19 cellular contexts compared by ENCODE assay signal in genomic region chr1:44637590-44638411, GRCh38. TPM values are rescaled to one million over a fixed set of nuclear protein-coding genes. Genes with fewer than 3 reads are reported as not detected.
DNase-seq lines count a peak whose midpoint lies in the region; ATAC-seq and TF ChIP-seq lines count a peak whose summit lies in the region.
"Had no signal": no experiment of that assay in that cellular context is flagged by ENCODE, and none has a peak within 500 bp of the region (broad histone marks: within the 10 kb centered on the region; RNA-seq: fewer than 3 reads in every experiment).

No MANE protein-coding gene starts in this region.

- H3K79me2 ChIP-seq in H9 (ENCODE audit: insufficient read depth, low read length), result no peaks in the 10 kb centered on the region
- H3K79me2 ChIP-seq: parathyroid adenoma had no signal

- no peak overlapping the region for H2BK20ac ChIP-seq in H9 (ENCODE audit: low read depth, low read length, poor library complexity, severe bottlenecking)

- H3K4me3 Mint-ChIP-seq in nephron (peak overlapping the region in 2 of 3 experiments; percentile 47 to 56), endothelial cell (ENCODE audit: unreplicated experiment) (no peak overlapping the region), H9 (no peak overlapping the region)
- H3K4me3 Mint-ChIP-seq: activated CD4-positive, alpha-beta memory T cell treated with anti-CD3 and anti-CD28 coated beads, Interleukin-2, amount 10 ng/mL, durations not matched to agents 7 days and 5 days had no signal

- H4K5ac ChIP-seq in H9 (ENCODE audit: insufficient read length, low read depth, low read length), result no peak overlapping the region

- no peak overlapping the region for H4K91ac ChIP-seq in H9 (ENCODE audit: insufficient read length, low read depth, low read length)

- in situ Hi-C loops in transverse colon (cut with MboI; ENCODE audit: low pct_ligation_motif_present in 1 of 4, low pct_unique_long_range_greater_than_20kb in 1 of 4, low sequenced_read_pairs in 3 of 4), result no loop called here

- H3K9me3 Mint-ChIP-seq in nephron (no peaks in the 10 kb centered on the region), endothelial cell (ENCODE audit: unreplicated experiment) (no peaks in the 10 kb centered on the region), H9 (no peaks in the 10 kb centered on the region)
- H3K9me3 Mint-ChIP-seq: activated CD4-positive, alpha-beta memory T cell treated with anti-CD3 and anti-CD28 coated beads, Interleukin-2, amount 10 ng/mL, durations not matched to agents 7 days and 5 days; CD4-positive, CD25-positive, alpha-beta regulatory T cell had no signal

- no peak for ATAC-seq in GM19397 (IDR thresholded peaks at IDR 0.05; ENCODE audit: unreplicated experiment)
- ATAC-seq: left lobe of liver; stimulated activated naive CD8-positive, alpha-beta T cell treated with anti-CD3 and anti-CD28 coated beads, Interleukin-15, Interleukin-2, amounts not matched to agents 100 U/mL and 50 U/mL, for 24 hours had no signal

- H3K4me3 ChIP-seq in cardiac muscle cell (no peak overlapping the region), adrenal gland (no peak overlapping the region), transverse colon (no peak overlapping the region)

- H3K4me2 ChIP-seq in H9 (ENCODE audit: insufficient read depth, insufficient read length, low read length), result no peak overlapping the region

- peaks cover 37% of the 10 kb centered on the region for H3K4me1 ChIP-seq in cardiac muscle cell (ENCODE audit: low read depth)
- H3K4me1 ChIP-seq in adrenal gland (replicated peaks in 1 of 2), result peaks cover 7 to 63% of the 10 kb centered on the region in 2 donors
- peaks cover 12 to 35% (median 25%) of the 10 kb centered on the region in 4 donors for H3K4me1 ChIP-seq in transverse colon
- H3K4me1 ChIP-seq in H9 (ENCODE audit: insufficient read depth, low read length), result no peaks in the 10 kb centered on the region
- H3K4me1 ChIP-seq: parathyroid adenoma had no signal

- TF ChIP-seq EP300 in transverse colon (IDR thresholded peaks at IDR 0.05; ENCODE audit: low read depth), result no peak

- no peak overlapping the region for H3T11ph ChIP-seq in H9 (ENCODE audit: low read length)

- no peak overlapping the region for H3K4ac ChIP-seq in H9 (ENCODE audit: low read depth, low read length)

- peaks cover 4% of the 10 kb centered on the region for H3K79me1 ChIP-seq in H9 (ENCODE audit: insufficient read depth, low read depth, low read length, poor library complexity, severe bottlenecking)

- H3K27me3 Mint-ChIP-seq in nephron (ENCODE audit: low read depth) (peaks cover 3% of the 10 kb centered on the region), endothelial cell (ENCODE audit: unreplicated experiment) (peaks cover 15% of the 10 kb centered on the region), H9 (ENCODE audit: low read depth) (no peaks in the 10 kb centered on the region)
- H3K27me3 Mint-ChIP-seq: activated CD4-positive, alpha-beta memory T cell treated with anti-CD3 and anti-CD28 coated beads, Interleukin-2, amount 10 ng/mL, durations not matched to agents 7 days and 5 days; CD4-positive, CD25-positive, alpha-beta regulatory T cell had no signal

- H3K27ac Mint-ChIP-seq in nephron, result peak overlapping the region in 1 of 3 experiments; percentile 50
- H3K27ac Mint-ChIP-seq in endothelial cell (ENCODE audit: unreplicated experiment), result no peak overlapping the region
- H3K27ac Mint-ChIP-seq in H9, result peak overlapping the region in 1 of 3 experiments; percentile 53; a peak in 1 of 7 replicates
- H3K27ac Mint-ChIP-seq: activated CD4-positive, alpha-beta memory T cell treated with anti-CD3 and anti-CD28 coated beads, Interleukin-2, amount 10 ng/mL, durations not matched to agents 7 days and 5 days; CD4-positive, CD25-positive, alpha-beta regulatory T cell had no signal

- H3K27ac ChIP-seq in cardiac muscle cell (peak overlapping the region; percentile 70), adrenal gland (peak overlapping the region in 2 of 5 donors; percentile 0 to 57), transverse colon (peak overlapping the region; percentile 23 to 74 (median 62)), H9 (ENCODE audit: insufficient read length, low read depth, low read length) (no peak overlapping the region)
- H3K27ac ChIP-seq: parathyroid adenoma had no signal

- DNase-seq in cardiac muscle cell (ENCODE audit: low read depth in 1 of 2, low spot score in 1 of 2) (peak in 1 of 2 donors; percentile 69), cardiac septum (ENCODE audit: low spot score) (no peak), adrenal gland (peak in 5 of 7 donors; percentile 49 to 76 (median 61)), transverse colon (no peak), endothelial cell (ENCODE audit: low spot score) (no peak), H9 (no peak)
- DNase-seq: activated CD4-positive, alpha-beta memory T cell treated with anti-CD3 and anti-CD28 coated beads, Interleukin-2, amount 10 ng/mL, durations not matched to agents 7 days and 5 days; CD4-positive, CD25-positive, alpha-beta regulatory T cell; central memory CD4-positive, alpha-beta T cell; DMS53; effector memory CD4-positive, alpha-beta T cell; KBM-7; NCI-H1048; stimulated activated naive CD8-positive, alpha-beta T cell treated with anti-CD3 and anti-CD28 coated beads, Interleukin-15, Interleukin-2, amounts not matched to agents 100 U/mL and 50 U/mL, for 24 hours; SW 1271 had no signal

- no peak overlapping the region for H3K56ac ChIP-seq in H9 (ENCODE audit: insufficient read length, low read depth, low read length)

- no peak overlapping the region for H2BK120ac ChIP-seq in H9 (ENCODE audit: low read depth, low read length, poor library complexity, severe bottlenecking)

- no peak overlapping the region for H2BK12ac ChIP-seq in H9 (ENCODE audit: insufficient read length, low read depth, low read length)

- peaks cover under 1% of the 10 kb centered on the region for H3K23me2 ChIP-seq in H9 (ENCODE audit: insufficient read length, low read depth, low read length, poor library complexity, severe bottlenecking)

- peaks cover 67% of the 10 kb centered on the region for H3K4me1 Mint-ChIP-seq in nephron
- peaks cover 19% of the 10 kb centered on the region for H3K4me1 Mint-ChIP-seq in endothelial cell (ENCODE audit: unreplicated experiment)
- H3K4me1 Mint-ChIP-seq in H9, result peaks cover 8 to 10% of the 10 kb centered on the region in 2 experiments

- no peak for TF ChIP-seq CTCF in cardiac muscle cell (IDR thresholded peaks at IDR 0.05; ENCODE audit: low read depth, low read length)
- TF ChIP-seq CTCF in adrenal gland (IDR thresholded peaks at IDR 0.05), result no peak
- TF ChIP-seq CTCF in nephron (IDR thresholded peaks at IDR 0.05; ENCODE audit: unreplicated experiment in 3 of 3), result no peak
- no peak for TF ChIP-seq CTCF in transverse colon (IDR thresholded peaks at IDR 0.05)
- no peak for TF ChIP-seq CTCF in endothelial cell (IDR thresholded peaks at IDR 0.05; ENCODE audit: unreplicated experiment)
- TF ChIP-seq CTCF in H9 (conservative IDR thresholded peaks at IDR 0.05), result no peak

- H2BK15ac ChIP-seq in H9 (ENCODE audit: low read depth, low read length), result no peak overlapping the region

- H3K36me3 Mint-ChIP-seq in nephron (ENCODE audit: low read depth) (peaks cover 84% of the 10 kb centered on the region), endothelial cell (ENCODE audit: low read depth, unreplicated experiment) (peaks cover 64% of the 10 kb centered on the region), H9 (ENCODE audit: insufficient read depth in 1 of 3, low read depth in 3 of 3) (peaks cover 33 to 88% (median 82%) of the 10 kb centered on the region in 3 experiments)

- H2AFZ ChIP-seq in H9 (ENCODE audit: low read length), result no peak overlapping the region
- H2AFZ ChIP-seq: parathyroid adenoma had no signal

- no peaks in the 10 kb centered on the region for H4K20me1 ChIP-seq in H9 (ENCODE audit: control insufficient read depth, insufficient read depth, insufficient read length)

- no peak overlapping the region for H3K18ac ChIP-seq in H9 (ENCODE audit: insufficient read length, low read depth, low read length)

- no peak overlapping the region for H3K9ac ChIP-seq in H9 (ENCODE audit: extremely low read depth, insufficient read length, low read length)
- H3K9ac ChIP-seq: parathyroid adenoma had no signal

- no peaks in the 10 kb centered on the region for H3K9me3 ChIP-seq in cardiac muscle cell (ENCODE audit: low read depth)
- no peaks in the 10 kb centered on the region for H3K9me3 ChIP-seq in adrenal gland (replicated peaks in 1 of 3)
- no peaks in the 10 kb centered on the region for H3K9me3 ChIP-seq in transverse colon
- H3K9me3 ChIP-seq in H9 (ENCODE audit: control insufficient read depth, low read depth, low read length), result no peaks in the 10 kb centered on the region

- no peak overlapping the region for H3K23ac ChIP-seq in H9 (ENCODE audit: insufficient read length, low read depth, low read length)

- H3K36me3 ChIP-seq in cardiac muscle cell (peaks cover 7% of the 10 kb centered on the region), adrenal gland (replicated peaks in 1 of 2) (peaks cover 0 to 88% of the 10 kb centered on the region in 2 donors), transverse colon (peaks cover 0 to 11% (median 5%) of the 10 kb centered on the region in 4 donors)

- H3K14ac ChIP-seq in H9 (ENCODE audit: insufficient read depth, low read length), result no peak overlapping the region

- intact Hi-C loops in cardiac septum (cut with DNase I) (no loop called here), adrenal gland (cut with DNase I) (no loop called here), transverse colon (cut with DNase I; ENCODE audit: low total_unique reads) (loop anchor here (5.0 kb wide), 1 partner anchor 594 kb away; no protein-coding TSS in a partner anchor)

- H3K27me3 ChIP-seq in cardiac muscle cell (no peaks in the 10 kb centered on the region), adrenal gland (no peaks in the 10 kb centered on the region), transverse colon (no peaks in the 10 kb centered on the region), H9 (ENCODE audit: insufficient read depth, low read length) (no peaks in the 10 kb centered on the region)

- peak in 1 of 2 donors; percentile 30 for TF ChIP-seq POLR2A in adrenal gland (IDR thresholded peaks at IDR 0.05)
- no peak for TF ChIP-seq POLR2A in transverse colon (IDR thresholded peaks at IDR 0.05)

- H2AK5ac ChIP-seq in H9 (ENCODE audit: insufficient read length, low read length), result no peak overlapping the region

- no peak overlapping the region for H4K8ac ChIP-seq in H9 (replicated peaks; ENCODE audit: insufficient read length, low read depth, low read length)

- H2BK5ac ChIP-seq in H9 (ENCODE audit: insufficient read length, low read length), result no peak overlapping the region

- 68 to 84% (median 72%) methylated on average over 19 to 28 of the region's 28 CpGs for WGBS in adrenal gland, 4 donors
- WGBS in transverse colon (ENCODE audit: low coverage in 1 of 2), 2 donors, result 59 to 83% methylated on average over 5 to 28 of the region's 28 CpGs
- WGBS in H9 (ENCODE audit: extremely low coverage, insufficient read length, low lambda C conversion rate), result no CpG with 5 or more reads among the region's 28 CpGs

RNA-seq across cellular contexts. Expression of gene TMEM53, which starts 36.5 kb away (rescaled TPM):
- total RNA-seq in cardiac muscle cell, result 15.2 and 23.6 TPM in 2 replicates
- polyA plus RNA-seq in cardiac muscle cell, result 29.7 and 43.0 TPM in 2 replicates
- 9.8 TPM for total RNA-seq in cardiac septum
- 10 to 100 TPM in 6 of 8 donors, 1 to 10 TPM in 2; 7.2 to 47.4 (median 13.5) TPM for total RNA-seq in adrenal gland
- 10 to 100 TPM; 10.5 to 13.5 (median 12.1) TPM for polyA plus RNA-seq in adrenal gland
- total RNA-seq in transverse colon, result 10 to 100 TPM; 14.2 to 40.8 (median 22.9) TPM
- 15.6 TPM for total RNA-seq in endothelial cell (ENCODE audit: unreplicated experiment)
- total RNA-seq in H9 (2021), result 6.2 and 7.2 TPM in 2 replicates

RNA-seq across cellular contexts. Expression of gene ARMH1, which starts 36.7 kb away (rescaled TPM):
- total RNA-seq in cardiac muscle cell (2.4 and 5.7 TPM in 2 replicates), cardiac septum (0.70 TPM), adrenal gland (10 to 100 TPM in 1 of 8 donors, 1 to 10 TPM in 5, under 1 TPM in 2; 0.18 to 12.4 (median 3.7) TPM), transverse colon (1 to 10 TPM in 1 of 4 donors, under 1 TPM in 2, not detected in 1; 0.40 to 2.5 (median 0.96) TPM), endothelial cell (ENCODE audit: unreplicated experiment) (4.1 TPM), H9 (2021) (0.68 and 1.0 TPM in 2 replicates)
- polyA plus RNA-seq in cardiac muscle cell (2.8 and 9.0 TPM in 2 replicates), adrenal gland (10 to 100 TPM in 2 of 3 donors, 1 to 10 TPM in 1; 1.8 to 76.0 (median 47.7) TPM)

Comparison
In these comparisons a context has a peak if more than half of its experiments do, and no peak if none do; other contexts are left out.
1. DNase-seq: peak in adrenal gland (5 of 7); none in cardiac septum (single experiment), transverse colon (single experiment), endothelial cell (single experiment) and H9 (single experiment).
2. H3K4me3 Mint-ChIP-seq: peak in nephron (2 of 3); none in endothelial cell (single experiment) and H9 (0 of 2).